ENCODE assay signal across 13 cellular contexts in the genomic region with DNA sequence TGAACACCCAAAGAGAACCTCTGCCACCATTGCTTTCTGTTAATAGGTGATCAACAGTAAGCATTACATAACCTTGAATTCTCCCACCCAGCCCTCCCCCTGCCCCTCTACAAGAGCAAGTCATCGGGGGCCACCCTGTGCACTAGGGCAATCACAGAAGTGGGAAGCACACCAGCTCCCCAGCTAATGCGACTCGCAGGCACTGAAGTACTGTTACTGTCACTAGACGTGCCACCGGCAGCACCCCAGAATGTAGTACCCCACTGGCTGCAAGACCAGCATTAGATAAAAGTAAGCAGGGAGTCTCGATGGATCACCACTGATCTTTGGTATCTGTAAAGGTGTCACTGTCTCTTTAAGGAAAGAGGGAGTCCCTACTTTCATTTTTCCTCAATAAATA.
DNase-seq lines count a peak whose midpoint lies in the region; ATAC-seq and TF ChIP-seq lines count a peak whose summit lies in the region.
"Had no signal": no experiment of that assay in that cellular context is flagged by ENCODE, and none has a peak within 500 bp of the region (broad histone marks: within the 10 kb centered on the region; RNA-seq: fewer than 3 reads in every experiment).

No MANE protein-coding gene starts in this region.

- no peaks in the 10 kb centered on the region for H3K27me3 ChIP-seq in right atrium auricular region

- peaks cover 0 to 2% (median 0%) of the 10 kb centered on the region in 7 donors for H3K9me3 Mint-ChIP-seq in CD14-positive monocyte
- H3K9me3 Mint-ChIP-seq: CD4-positive, CD25-positive, alpha-beta regulatory T cell had no signal

- peaks cover 0 to 58% of the 10 kb centered on the region in 2 donors for H3K4me1 ChIP-seq in right atrium auricular region

- H3K36me3 ChIP-seq in right atrium auricular region, result no peaks in the 10 kb centered on the region
- H3K36me3 ChIP-seq: MG63 had no signal

- H3K27ac Mint-ChIP-seq in CD14-positive monocyte, result peak overlapping the region in 1 of 7 donors; percentile 84

- peaks cover 0 to 3% (median 2%) of the 10 kb centered on the region in 3 donors for H3K27me3 Mint-ChIP-seq in CD14-positive monocyte (ENCODE audit: low read depth in 3 of 3)
- H3K27me3 Mint-ChIP-seq: CD4-positive, CD25-positive, alpha-beta regulatory T cell had no signal

- no peaks in the 10 kb centered on the region for H3K9me3 ChIP-seq in right atrium auricular region
- H3K9me3 ChIP-seq: MG63 had no signal

- intact Hi-C loops in Right ventricle myocardium superior (cut with DNase I) (loop anchor here (2.0 kb wide), 1 partner anchor 72 kb away; no protein-coding TSS in a partner anchor), CD14-positive monocyte (cut with micrococcal nuclease) (loop anchor here (2.0 to 5.0 kb wide), 3 partner anchors 64 to 169 kb away; partner anchors contain the start of genes FAM210A (in 1 of the 2) and RNMT (in 1 of the 2))

- no peak for TF ChIP-seq CTCF in right atrium auricular region (IDR thresholded peaks at IDR 0.05)
- TF ChIP-seq CTCF in CD14-positive monocyte (IDR thresholded peaks at IDR 0.05), result no peak

- DNase-seq in right atrium auricular region (ENCODE audit: low spot score) (no peak), Right ventricle myocardium superior (no peak), caudate nucleus (lab: John Stamatoyannopoulos, UW) (no peak), medulla oblongata (ENCODE audit: extremely low spot score) (peak; percentile 27), NCI-H1694 (lab: John Stamatoyannopoulos, UW) (no peak), CD14-positive monocyte (ENCODE audit: low spot score) (no peak), AG08396 (ENCODE audit: low spot score) (no peak)
- DNase-seq: KG1, NCI-H1436 had no signal

- no peak overlapping the region for H3K4me3 ChIP-seq in right atrium auricular region
- H3K4me3 ChIP-seq: MG63, SK-N-MC had no signal

- peak overlapping the region; percentile 40 to 56 for H3K27ac ChIP-seq in right atrium auricular region
- peak overlapping the region; percentile 74 for H3K27ac ChIP-seq in caudate nucleus (ENCODE audit: low read depth, low read length)
- H3K27ac ChIP-seq: SK-N-MC had no signal

- H3K36me3 Mint-ChIP-seq in CD14-positive monocyte, result peaks cover 5 to 12% of the 10 kb centered on the region in 2 donors

- ATAC-seq in Right ventricle myocardium superior (ENCODE audit: poor library complexity), result no peak
- ATAC-seq in HG03097 (IDR thresholded peaks at IDR 0.05; ENCODE audit: low FRiP score, unreplicated experiment), result no peak

- peaks cover 33% of the 10 kb centered on the region for H3K4me1 Mint-ChIP-seq in CD14-positive monocyte

- H3K4me3 Mint-ChIP-seq in CD14-positive monocyte, result no peak overlapping the region
- H3K4me3 Mint-ChIP-seq: CD4-positive, CD25-positive, alpha-beta regulatory T cell had no signal
